24 cellular contexts compared by ENCODE assay signal in the genomic region with DNA sequence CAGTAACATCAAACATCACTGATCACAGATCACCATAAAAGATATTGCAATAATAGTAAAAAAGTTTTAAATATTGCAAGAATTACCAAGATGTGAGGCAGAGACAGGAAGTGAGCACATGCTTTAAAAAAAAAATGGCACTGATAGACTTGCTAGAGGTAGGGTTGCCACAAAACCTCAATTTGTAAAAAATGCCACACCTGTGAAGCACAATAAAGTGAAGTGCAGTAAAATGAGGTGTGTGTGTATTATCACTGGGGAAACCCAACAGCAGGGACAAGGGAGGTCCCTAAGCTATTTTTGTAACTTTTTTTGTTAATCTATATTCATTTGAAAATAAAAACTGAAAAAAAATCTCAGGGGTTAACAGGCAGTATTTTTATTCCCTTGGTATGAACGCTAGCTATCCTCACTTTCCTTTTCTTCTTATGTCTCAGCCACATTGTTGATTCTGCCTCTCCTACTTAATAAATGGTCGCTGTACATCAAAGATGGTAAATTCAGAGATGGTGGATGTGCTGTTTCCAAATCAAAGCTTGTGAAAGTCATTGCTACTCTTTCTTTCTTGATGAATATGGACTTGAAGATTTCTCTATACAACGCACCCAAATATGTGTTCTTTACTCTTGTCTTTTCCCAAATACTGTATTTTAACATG. TPM values are rescaled to one million over a fixed set of nuclear protein-coding genes. Genes with fewer than 3 reads are reported as not detected.
DNase-seq lines count a peak whose midpoint lies in the region; FAIRE-seq and TF ChIP-seq lines count a peak whose summit lies in the region.
"Had no signal": no experiment of that assay in that cellular context is flagged by ENCODE, and none has a peak within 500 bp of the region (broad histone marks: within the 10 kb centered on the region; RNA-seq: fewer than 3 reads in every experiment).

No MANE protein-coding gene starts in this region.

- H3K27ac ChIP-seq in CD4-positive, alpha-beta memory T cell (ENCODE audit: low read depth, low read length) = no peak overlapping the region
- peak overlapping the region; percentile 24 for H3K27ac ChIP-seq in OCI-LY3 (ENCODE audit: low read length)
- no peak overlapping the region for H3K27ac ChIP-seq in uterus
- H3K27ac ChIP-seq: heart right ventricle, psoas muscle, thyroid gland had no signal

- H3K79me2 ChIP-seq in OCI-LY3 (ENCODE audit: low read length) = no peaks in the 10 kb centered on the region

- no peaks in the 10 kb centered on the region for H3K27me3 ChIP-seq in CD4-positive, alpha-beta memory T cell (ENCODE audit: insufficient read depth, low read length)
- H3K27me3 ChIP-seq in OCI-LY3 (ENCODE audit: low read depth, low read length) (no peaks in the 10 kb centered on the region), uterus (no peaks in the 10 kb centered on the region)
- H3K27me3 ChIP-seq: heart right ventricle, spleen, thyroid gland had no signal

- H3K4me3 ChIP-seq in CD4-positive, alpha-beta memory T cell (ENCODE audit: low read length in 2 of 2) = no peak overlapping the region
- H3K4me3 ChIP-seq in OCI-LY3 (ENCODE audit: low read length) (no peak overlapping the region), uterus (no peak overlapping the region)
- H3K4me3 ChIP-seq: heart right ventricle, psoas muscle, spleen, thyroid gland had no signal

- no peaks in the 10 kb centered on the region for H3K9me3 Mint-ChIP-seq in CD4-positive, alpha-beta memory T cell
- no peaks in the 10 kb centered on the region for H3K9me3 Mint-ChIP-seq in immature natural killer cell

- peaks cover 0 to 2% of the 10 kb centered on the region in 2 donors for H3K27me3 Mint-ChIP-seq in CD4-positive, alpha-beta memory T cell
- H3K27me3 Mint-ChIP-seq in immature natural killer cell (ENCODE audit: low read depth in 3 of 3) = peaks cover 6 to 13% (median 8%) of the 10 kb centered on the region in 3 donors

- H3K4me1 ChIP-seq in CD4-positive, alpha-beta memory T cell (ENCODE audit: insufficient read depth, low read length) = peaks cover 11% of the 10 kb centered on the region
- H3K4me1 ChIP-seq in OCI-LY3 (ENCODE audit: low read length) (peaks cover 29% of the 10 kb centered on the region), uterus (no peaks in the 10 kb centered on the region)
- H3K4me1 ChIP-seq: heart right ventricle, psoas muscle, thyroid gland had no signal

- no peak for TF ChIP-seq POLR2A in GM12891 (IDR thresholded peaks at IDR 0.05; ENCODE audit: low read depth, low read length)
- no peak for TF ChIP-seq POLR2A in uterus (IDR thresholded peaks at IDR 0.05)

- peak; percentile 31 to 44 (median 42) for DNase-seq in CD4-positive, alpha-beta memory T cell
- no peak for DNase-seq in GM12891 (ENCODE audit: insufficient read length, low spot score)
- peak; percentile 78 to 79 (median 79) for DNase-seq in immature natural killer cell
- no peak for DNase-seq in DMS53 treated with DMSO at 0.1 percent for 48 hours (lab: John Stamatoyannopoulos, UW; ENCODE audit: unreplicated experiment)
- no peak for DNase-seq in RKO (ENCODE audit: low spot score)
- no peak for DNase-seq in uterus
- DNase-seq: activated CD8-positive, alpha-beta memory T cell treated with anti-CD3 and anti-CD28 coated beads, Interleukin-2, amount 50 U/mL, for 4 hours; AML-193; cerebellar nuclear complex; GF-D8; heart right ventricle; mammary epithelial cell; NCI-H1436 treated with DMSO at 0.1 percent for 48 hours; NCI-H2227 treated with DMSO at 0.1 percent for 48 hours; psoas muscle; Right ventricle myocardium superior; spleen; thyroid gland had no signal

- no peak for FAIRE-seq in GM12891 (lab: Jason Lieb, UNC)
- FAIRE-seq: D721Med, H54, keratinocyte had no signal

- no peak for TF ChIP-seq CTCF in OCI-LY3 (IDR thresholded peaks at IDR 0.05; ENCODE audit: low read depth, low read length)
- no peak for TF ChIP-seq CTCF in uterus (IDR thresholded peaks at IDR 0.05)

- H3K9me3 ChIP-seq in CD4-positive, alpha-beta memory T cell (ENCODE audit: control insufficient read depth in 1 of 2, low read length in 2 of 2) = no peaks in the 10 kb centered on the region
- H3K9me3 ChIP-seq in OCI-LY3 (ENCODE audit: insufficient read depth, low read length) (no peaks in the 10 kb centered on the region), uterus (no peaks in the 10 kb centered on the region)
- H3K9me3 ChIP-seq: heart right ventricle, psoas muscle, spleen, thyroid gland had no signal

- H3K4me2 ChIP-seq in OCI-LY3 (ENCODE audit: low read length) = peak overlapping the region; percentile 43

- no peak overlapping the region for H3K9ac ChIP-seq in OCI-LY3 (ENCODE audit: low read length)

- peaks cover 8 to 11% (median 9%) of the 10 kb centered on the region in 4 donors for H3K4me1 Mint-ChIP-seq in CD4-positive, alpha-beta memory T cell
- peaks cover 83 to 95% of the 10 kb centered on the region in 2 donors for H3K4me1 Mint-ChIP-seq in immature natural killer cell
- H3K4me1 Mint-ChIP-seq: WTC11 had no signal

- H3K27ac Mint-ChIP-seq in CD4-positive, alpha-beta memory T cell = peak overlapping the region in 1 of 7 donors; percentile 71
- H3K27ac Mint-ChIP-seq in immature natural killer cell = peak overlapping the region; percentile 88 to 98 (median 96)
- H3K27ac Mint-ChIP-seq: WTC11 had no signal

- H3K36me3 ChIP-seq in CD4-positive, alpha-beta memory T cell (ENCODE audit: insufficient read depth, low read length) = no peaks in the 10 kb centered on the region
- H3K36me3 ChIP-seq in OCI-LY3 (replicated peaks; ENCODE audit: low read depth, low read length) = no peaks in the 10 kb centered on the region
- no peaks in the 10 kb centered on the region for H3K36me3 ChIP-seq in uterus
- H3K36me3 ChIP-seq: heart right ventricle, spleen, thyroid gland had no signal

- H4K20me1 ChIP-seq in OCI-LY3 (ENCODE audit: insufficient read depth, low read length) = no peaks in the 10 kb centered on the region

- peak overlapping the region in 3 of 8 donors; percentile 4 to 56 (median 50) for H3K4me3 Mint-ChIP-seq in CD4-positive, alpha-beta memory T cell
- peak overlapping the region; percentile 55 to 89 (median 71) for H3K4me3 Mint-ChIP-seq in immature natural killer cell
- H3K4me3 Mint-ChIP-seq: WTC11 had no signal

- intact Hi-C loops in CD4-positive, alpha-beta memory T cell (cut with micrococcal nuclease) = no loop called here
- intact Hi-C loops in uterus (cut with DNase I; ENCODE audit: low total_unique reads) = no loop called here

- H3K36me3 Mint-ChIP-seq in CD4-positive, alpha-beta memory T cell = no peaks in the 10 kb centered on the region
- H3K36me3 Mint-ChIP-seq in immature natural killer cell = peaks cover 0 to 4% (median 4%) of the 10 kb centered on the region in 3 donors
- H3K36me3 Mint-ChIP-seq: WTC11 had no signal

- POLR2A ChIA-PET in CD4-positive, alpha-beta memory T cell (lab: Charles Lee; ENCODE audit: partially characterized antibody) = no interaction called here

- CTCF ChIA-PET in CD4-positive, alpha-beta memory T cell (lab: Charles Lee; ENCODE audit: partially characterized antibody) = no interaction called here

- H2AFZ ChIP-seq in OCI-LY3 (ENCODE audit: low read depth, low read length) = peak overlapping the region; percentile 5; the same call in 1 of the 2 replicates

TF ChIP-seq in GM12891, 5 proteins besides CTCF, POLR2A, EP300 and RAD21:
- TF ChIP-seq SPI1 (IDR thresholded peaks at IDR 0.05; ENCODE audit: low read depth, low read length) (peak; percentile 38; the same call in 1 of the 2 replicates), POU2F2 (IDR thresholded peaks at IDR 0.05; ENCODE audit: low read depth, low read length) (no peak)

RNA-seq across cellular contexts. Expression of gene KLRD1, which starts 14.0 kb away (rescaled TPM):
- total RNA-seq in CD4-positive, alpha-beta memory T cell = under 1 TPM; 0.64 to 0.79 TPM
- polyA plus RNA-seq in CD4-positive, alpha-beta memory T cell = 1 to 10 TPM in 1 of 2 donors, under 1 TPM in 1; 0.50 to 2.6 TPM
- 0.33 TPM for polyA plus RNA-seq in GM12891 (2012; ENCODE audit: low read depth, missing spikeins)
- polyA plus RNA-seq in immature natural killer cell = 1,000 to 10,000 TPM; 1,034 to 1,330 (median 1,098) TPM
- total RNA-seq in uterus = 1 to 10 TPM in 2 of 4 donors, under 1 TPM in 2; under 0.01 to 4.1 (median 2.1) TPM
- total RNA-seq: HT1080 had no signal
- polyA plus RNA-seq: mammary epithelial cell had no signal

Comparison
In these comparisons a context has a peak if more than half of its experiments do, and no peak if none do; other contexts are left out.
1. DNase-seq: peak in CD4-positive, alpha-beta memory T cell (5 of 5) and immature natural killer cell (3 of 3); none in GM12891 (single experiment), DMS53 treated with DMSO at 0.1 percent for 48 hours (single experiment), RKO (single experiment) and uterus (0 of 2).